14 cellular contexts compared by ENCODE assay signal in the genomic region with DNA sequence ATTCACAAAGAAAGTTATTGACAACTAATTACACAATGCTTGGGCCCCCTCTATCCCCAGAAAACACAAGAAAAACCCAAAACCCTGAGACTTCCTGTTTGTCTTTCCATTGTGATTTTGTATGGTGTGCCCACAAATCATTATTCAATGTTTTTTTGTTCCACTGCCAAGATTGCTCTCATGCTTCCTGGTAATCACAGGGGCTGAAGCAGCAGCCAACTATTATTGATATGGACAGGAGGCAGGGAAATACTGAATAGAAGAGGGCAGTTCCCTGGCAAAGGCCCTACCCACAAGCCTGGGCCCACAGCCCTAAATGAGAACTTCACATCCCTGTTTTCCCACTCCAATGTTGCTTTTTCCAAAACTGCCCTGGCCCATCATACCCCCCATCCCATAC. TPM values are rescaled to one million over a fixed set of nuclear protein-coding genes. Genes with fewer than 3 reads are reported as not detected.
DNase-seq lines count a peak whose midpoint lies in the region; ATAC-seq, FAIRE-seq and TF ChIP-seq lines count a peak whose summit lies in the region.
"Had no signal": no experiment of that assay in that cellular context is flagged by ENCODE, and none has a peak within 500 bp of the region (broad histone marks: within the 10 kb centered on the region; RNA-seq: fewer than 3 reads in every experiment).

No MANE protein-coding gene starts in this region.

- FAIRE-seq in pancreas (lab: Jason Lieb, UNC) (no peak), urothelium cell line (lab: Jason Lieb, UNC) (no peak)
- FAIRE-seq: D721Med had no signal

- TF ChIP-seq CTCF in pancreas (IDR thresholded peaks at IDR 0.05), result no peak

- no peak overlapping the region for H3K4me3 ChIP-seq in pancreas
- H3K4me3 ChIP-seq: right atrium auricular region had no signal

- no peaks in the 10 kb centered on the region for H3K36me3 ChIP-seq in pancreas
- H3K36me3 ChIP-seq: right atrium auricular region had no signal

- H3K9me3 ChIP-seq in pancreas, result no peaks in the 10 kb centered on the region

- H3K27me3 ChIP-seq in pancreas, result no peaks in the 10 kb centered on the region
- H3K27me3 ChIP-seq: right atrium auricular region had no signal

- intact Hi-C loops in pancreas (cut with DNase I), result no loop called here

- H3K4me1 ChIP-seq in pancreas, result peaks cover 0 to 17% (median 9%) of the 10 kb centered on the region in 3 donors
- H3K4me1 ChIP-seq: right atrium auricular region had no signal

- DNase-seq in DMS53 (lab: John Stamatoyannopoulos, UW) (peak; percentile 27), DMS53 treated with DMSO at 0.1 percent for 48 hours (lab: John Stamatoyannopoulos, UW; ENCODE audit: unreplicated experiment) (no peak), NCI-H2081 treated with DMSO at 0.1 percent for 48 hours (lab: John Stamatoyannopoulos, UW) (peak; percentile 79), dermis blood vessel endothelial cell (peak; percentile 87), pancreas (peak in 3 of 6 donors; percentile 42 to 56 (median 55)), urothelium cell line (ENCODE audit: low spot score) (no peak), NCI-H1436 (lab: John Stamatoyannopoulos, UW) (no peak)
- no peak for DNase-seq in stimulated activated CD8-positive, alpha-beta memory T cell treated with anti-CD3 and anti-CD28 coated beads, Interleukin-4, amount 100 ng/mL, for 48 hours
- DNase-seq: amygdala, endodermal cell, mesenchymal stem cell had no signal

- H3K27ac ChIP-seq in pancreas, result peak overlapping the region in 3 of 4 donors; percentile 26 to 64 (median 61)
- H3K27ac ChIP-seq: 22Rv1, right atrium auricular region had no signal

- ATAC-seq in pancreas, result peak; percentile 83 to 90 (median 89)

RNA-seq across cellular contexts. Expression of gene RFK, which starts 21.5 kb away (rescaled TPM):
- 70.4 and 80.8 TPM in 2 replicates for total RNA-seq in dermis blood vessel endothelial cell
- 10 to 100 TPM in 4 of 6 donors, 1 to 10 TPM in 2; 8.3 to 16.5 (median 10.8) TPM for total RNA-seq in pancreas
- polyA plus RNA-seq in pancreas, result 10 to 100 TPM in 1 of 2 donors, 1 to 10 TPM in 1; 5.8 to 13.7 TPM

RNA-seq across cellular contexts. Expression of gene GCNT1, which starts 43.3 kb away (rescaled TPM):
- total RNA-seq in dermis blood vessel endothelial cell, result 9.9 and 31.2 TPM in 2 replicates
- total RNA-seq in pancreas, result 1 to 10 TPM; 1.7 to 5.7 (median 3.3) TPM
- 1 to 10 TPM; 1.0 to 7.2 TPM for polyA plus RNA-seq in pancreas

Comparison
In these comparisons a context has a peak if more than half of its experiments do, and no peak if none do; other contexts are left out.
1. DNase-seq: peak in DMS53 (single experiment), NCI-H2081 treated with DMSO at 0.1 percent for 48 hours (single experiment) and dermis blood vessel endothelial cell (single experiment); none in DMS53 treated with DMSO at 0.1 percent for 48 hours (single experiment), urothelium cell line (single experiment), stimulated activated CD8-positive, alpha-beta memory T cell treated with anti-CD3 and anti-CD28 coated beads, Interleukin-4, amount 100 ng/mL, for 48 hours (single experiment) and NCI-H1436 (single experiment).